ENCODE assay signal across 24 cellular contexts in the genomic region with DNA sequence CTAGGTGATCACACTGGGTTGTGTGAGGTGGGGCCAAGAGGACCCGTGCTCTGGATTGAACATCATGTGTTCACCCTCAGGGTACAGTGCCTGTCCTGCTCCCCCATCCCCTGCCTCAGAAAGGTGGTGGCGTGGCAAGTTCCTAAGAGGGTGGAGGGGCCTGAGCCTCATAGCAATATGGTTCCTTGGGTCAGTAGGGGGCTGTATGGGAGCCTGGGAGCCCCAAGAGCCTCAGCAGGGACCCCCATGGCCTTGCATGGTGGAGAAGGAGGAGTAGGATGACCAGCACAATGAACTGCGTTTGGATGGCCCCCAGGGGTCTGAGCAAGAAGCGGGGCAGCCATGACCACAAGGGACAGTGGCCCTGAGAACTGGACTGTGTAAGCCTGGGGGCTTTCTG.
"Had no signal": no experiment of that assay in that cellular context is flagged by ENCODE, and none has a peak within 500 bp of the region (broad histone marks: within the 10 kb centered on the region; RNA-seq: fewer than 3 reads in every experiment).

No MANE protein-coding gene starts in this region.

- H3K27ac Mint-ChIP-seq: effector memory CD8-positive, alpha-beta T cell; endodermal cell had no signal

- H3K36me3 ChIP-seq: colonic mucosa, esophagus squamous epithelium, gastrocnemius medialis, left lung, lower lobe of right lung had no signal

- H3K27me3 ChIP-seq: colonic mucosa, dorsolateral prefrontal cortex, esophagus squamous epithelium, gastrocnemius medialis, hepatocyte, left lung had no signal

- H3K9me3 ChIP-seq: colonic mucosa, esophagus squamous epithelium, gastrocnemius medialis, left lung, lower lobe of right lung had no signal

- H3K79me2 ChIP-seq: hepatocyte had no signal

- ATAC-seq: effector memory CD8-positive, alpha-beta T cell; esophagus mucosa; gastrocnemius medialis; left cardiac atrium; left lung; left ventricle myocardium superior; lower lobe of right lung had no signal

- H3K27ac ChIP-seq: colonic mucosa, dorsolateral prefrontal cortex, epithelial cell of prostate, esophagus squamous epithelium, gastrocnemius medialis, hepatocyte, left lung, lower lobe of right lung had no signal

- DNase-seq: cerebellar nuclear complex; colonic mucosa; dermis blood vessel endothelial cell; dorsolateral prefrontal cortex; effector CD8-positive, alpha-beta T cell; effector memory CD8-positive, alpha-beta T cell; endodermal cell; erythroblast; esophagus squamous epithelium; foreskin fibroblast; foreskin melanocyte; gastrocnemius medialis; glutamatergic neuron; head of caudate nucleus; hypothalamus; left cardiac atrium; left lung; left ventricle myocardium superior; lower lobe of right lung; mesenchymal stem cell; midbrain had no signal

- H2AFZ ChIP-seq: hepatocyte had no signal

- H3K4me2 ChIP-seq: hepatocyte had no signal

- H3K9me3 Mint-ChIP-seq: effector memory CD8-positive, alpha-beta T cell; endodermal cell had no signal

- H3K4me1 ChIP-seq: colonic mucosa, esophagus squamous epithelium, left lung, lower lobe of right lung had no signal

- H3K4me3 ChIP-seq: colonic mucosa, dorsolateral prefrontal cortex, esophagus squamous epithelium, gastrocnemius medialis, hepatocyte, left lung, lower lobe of right lung had no signal
